ENCODE assay signal across 24 cellular contexts in genomic region chr11:15901790-15902189, GRCh38.
DNase-seq lines count a peak whose midpoint lies in the region; ATAC-seq and TF ChIP-seq lines count a peak whose summit lies in the region.
"Had no signal": no experiment of that assay in that cellular context is flagged by ENCODE, and none has a peak within 500 bp of the region (broad histone marks: within the 10 kb centered on the region; RNA-seq: fewer than 3 reads in every experiment).

No MANE protein-coding gene starts in this region.

- no peak overlapping the region for H2AFZ ChIP-seq in mammary epithelial cell (ENCODE audit: low read depth, low read length)
- H2AFZ ChIP-seq in OCI-LY7 (ENCODE audit: low read length) = no peak overlapping the region

- H3K9me2 ChIP-seq in OCI-LY7 (ENCODE audit: insufficient read depth, low read length) = no peaks in the 10 kb centered on the region

- H3K79me2 ChIP-seq in mammary epithelial cell (ENCODE audit: insufficient read depth, low read length) (no peaks in the 10 kb centered on the region), OCI-LY7 (ENCODE audit: insufficient read depth, low read depth, low read length) (no peaks in the 10 kb centered on the region)

- in situ Hi-C loops in mammary epithelial cell (cut with MboI; ENCODE audit: low sequenced_read_pairs in 2 of 2) = no loop called here

- H4K20me1 ChIP-seq in mammary epithelial cell (ENCODE audit: insufficient read depth, low read length) (no peaks in the 10 kb centered on the region), OCI-LY7 (ENCODE audit: insufficient read depth, low read length) (no peaks in the 10 kb centered on the region)

- no peak for TF ChIP-seq CTCF in MCF 10A (IDR thresholded peaks at IDR 0.05; ENCODE audit: unreplicated experiment)
- TF ChIP-seq CTCF in mammary epithelial cell (conservative IDR thresholded peaks at IDR 0.05 in 1 of 2, IDR thresholded peaks at IDR 0.05 in 1 of 2; ENCODE audit: extremely low read depth in 1 of 2, insufficient read depth in 1 of 2, low read depth in 1 of 2, low read length in 2 of 2) = no peak
- no peak for TF ChIP-seq CTCF in nephron progenitor cell (IDR thresholded peaks at IDR 0.05)
- no peak for TF ChIP-seq CTCF in OCI-LY7 (conservative IDR thresholded peaks at IDR 0.05; ENCODE audit: low read length)

- H3K4me1 ChIP-seq in mammary epithelial cell (ENCODE audit: insufficient read depth, low read length) (peaks cover 4% of the 10 kb centered on the region), OCI-LY7 (ENCODE audit: insufficient read depth, low read length, poor library complexity, severe bottlenecking) (no peaks in the 10 kb centered on the region)
- H3K4me1 ChIP-seq: breast epithelium, foreskin keratinocyte had no signal

- H3K27ac ChIP-seq in mammary epithelial cell (ENCODE audit: insufficient read depth, low read depth, low read length) = no peak overlapping the region
- H3K27ac ChIP-seq in OCI-LY7 (ENCODE audit: low read depth, low read length, poor library complexity, severe bottlenecking) = no peak overlapping the region
- H3K27ac ChIP-seq: A549, breast epithelium, foreskin keratinocyte, sigmoid colon had no signal

- no peaks in the 10 kb centered on the region for H3K27me3 ChIP-seq in mammary epithelial cell (ENCODE audit: insufficient read depth, low read length)
- H3K27me3 ChIP-seq: breast epithelium, foreskin keratinocyte had no signal

- H3K27ac Mint-ChIP-seq in MCF 10A (ENCODE audit: low read depth, unreplicated experiment) (peak overlapping the region; percentile 40), nephron progenitor cell (peak overlapping the region; percentile 68)
- H3K27ac Mint-ChIP-seq: activated CD4-positive, alpha-beta T cell treated with anti-CD3 and anti-CD28 coated beads, Interleukin-2, amount 10 ng/mL, durations not matched to agents 7 days and 5 days; type B pancreatic cell had no signal

- 97% methylated on average over 3 of the region's 3 CpGs for WGBS in mammary epithelial cell (ENCODE audit: low coverage, missing lambda C conversion rate)

- POLR2A ChIA-PET in MCF 10A (lab: Yijun Ruan, JAX) = no interaction called here
- POLR2A ChIA-PET in OCI-LY7 (lab: Charles Lee) = interaction anchor here (0.6 kb wide), 1 partner anchor 362 kb away, joined by 3 read pairs; no protein-coding TSS in a partner anchor

- peak; percentile 48 for ATAC-seq in esophagus mucosa
- ATAC-seq in GM21576 (IDR thresholded peaks at IDR 0.05; ENCODE audit: unreplicated experiment) = no peak
- ATAC-seq in GM18517 (IDR thresholded peaks at IDR 0.05; ENCODE audit: unreplicated experiment) = no peak
- ATAC-seq: foreskin keratinocyte, GM12878, HCT116 had no signal

- H3K4me3 ChIP-seq in mammary epithelial cell (replicated peaks in 1 of 3; ENCODE audit: insufficient read depth in 1 of 3, low read depth in 2 of 3, low read length in 3 of 3) = no peak overlapping the region
- no peak overlapping the region for H3K4me3 ChIP-seq in OCI-LY7 (ENCODE audit: low read depth, low read length, poor library complexity, severe bottlenecking)
- H3K4me3 ChIP-seq: A549, breast epithelium, GM12878, sigmoid colon had no signal

- H3K9me3 ChIP-seq in mammary epithelial cell (replicated peaks; ENCODE audit: insufficient read depth, low read length) (no peaks in the 10 kb centered on the region), OCI-LY7 (ENCODE audit: low read length) (no peaks in the 10 kb centered on the region)
- H3K9me3 ChIP-seq: A549, breast epithelium, sigmoid colon had no signal

- dilution Hi-C loops in mammary epithelial cell (cut with HindIII; ENCODE audit: low sequenced_read_pairs) = no loop called here

- H3K9ac ChIP-seq in mammary epithelial cell (ENCODE audit: insufficient read depth, low read length) = no peak overlapping the region

- H3K9me3 Mint-ChIP-seq in MCF 10A (ENCODE audit: unreplicated experiment) = no peaks in the 10 kb centered on the region
- H3K9me3 Mint-ChIP-seq in nephron progenitor cell = no peaks in the 10 kb centered on the region
- H3K9me3 Mint-ChIP-seq: activated CD4-positive, alpha-beta T cell treated with anti-CD3 and anti-CD28 coated beads, Interleukin-2, amount 10 ng/mL, durations not matched to agents 7 days and 5 days had no signal

- H3K36me3 Mint-ChIP-seq in MCF 10A (ENCODE audit: insufficient read depth, unreplicated experiment) = no peaks in the 10 kb centered on the region
- no peaks in the 10 kb centered on the region for H3K36me3 Mint-ChIP-seq in nephron progenitor cell (ENCODE audit: low read depth)
- H3K36me3 Mint-ChIP-seq: type B pancreatic cell had no signal

- H3K4me3 Mint-ChIP-seq in MCF 10A (ENCODE audit: unreplicated experiment) (no peak overlapping the region), nephron progenitor cell (no peak overlapping the region)
- H3K4me3 Mint-ChIP-seq: activated CD4-positive, alpha-beta T cell treated with anti-CD3 and anti-CD28 coated beads, Interleukin-2, amount 10 ng/mL, durations not matched to agents 7 days and 5 days; type B pancreatic cell had no signal

- CTCF ChIA-PET in MCF 10A (lab: Yijun Ruan, JAX) (no interaction called here), mammary epithelial cell (lab: Charles Lee; ENCODE audit: low non-redundant PET) (no interaction called here), OCI-LY7 (lab: Charles Lee; ENCODE audit: unreplicated experiment) (no interaction called here)

- no peak overlapping the region for H3K4me2 ChIP-seq in mammary epithelial cell (ENCODE audit: insufficient read depth, low read depth, low read length)
- no peak overlapping the region for H3K4me2 ChIP-seq in OCI-LY7 (ENCODE audit: low read length)
- H3K4me2 ChIP-seq: A549 had no signal

- DNase-seq in MCF 10A (ENCODE audit: unreplicated experiment) = no peak
- DNase-seq in mammary epithelial cell = no peak
- DNase-seq in nephron progenitor cell = no peak
- no peak for DNase-seq in glomerular visceral epithelial cell (ENCODE audit: extremely low spot score)
- DNase-seq in OCI-LY7 (ENCODE audit: low spot score) = no peak
- DNase-seq: activated CD4-positive, alpha-beta T cell treated with anti-CD3 and anti-CD28 coated beads, Interleukin-2, amount 10 ng/mL, durations not matched to agents 7 days and 5 days; activated CD8-positive, alpha-beta memory T cell treated with anti-CD3 and anti-CD28 coated beads, Interleukin-2, amount 50 U/mL, for 4 hours; activated gamma-delta T cell; dermis blood vessel endothelial cell; foreskin keratinocyte; GF-D8; KBM-7; NCI-H187 treated with DMSO at 0.1 percent for 48 hours; occipital lobe; sigmoid colon; stimulated activated naive CD4-positive, alpha-beta T cell had no signal

- intact Hi-C loops in MCF 10A (cut with micrococcal nuclease) (no loop called here), mammary epithelial cell (cut with micrococcal nuclease) (no loop called here), OCI-LY7 (cut with micrococcal nuclease; ENCODE audit: unreplicated experiment) (no loop called here)

- H3K27me3 Mint-ChIP-seq in MCF 10A (ENCODE audit: insufficient read depth, unreplicated experiment) (no peaks in the 10 kb centered on the region), nephron progenitor cell (ENCODE audit: low read depth, poor library complexity) (peaks cover 13% of the 10 kb centered on the region)
- H3K27me3 Mint-ChIP-seq: activated CD4-positive, alpha-beta T cell treated with anti-CD3 and anti-CD28 coated beads, Interleukin-2, amount 10 ng/mL, durations not matched to agents 7 days and 5 days had no signal

- H3K4me1 Mint-ChIP-seq in MCF 10A (ENCODE audit: insufficient read depth, unreplicated experiment) (peaks cover 17% of the 10 kb centered on the region), nephron progenitor cell (peaks cover 54% of the 10 kb centered on the region)
- H3K4me1 Mint-ChIP-seq: activated CD4-positive, alpha-beta T cell treated with anti-CD3 and anti-CD28 coated beads, Interleukin-2, amount 10 ng/mL, durations not matched to agents 7 days and 5 days had no signal

- no peaks in the 10 kb centered on the region for H3K36me3 ChIP-seq in mammary epithelial cell (ENCODE audit: insufficient read depth, low read length)
- no peaks in the 10 kb centered on the region for H3K36me3 ChIP-seq in OCI-LY7 (ENCODE audit: insufficient read depth, low read length)
- H3K36me3 ChIP-seq: breast epithelium, sigmoid colon had no signal

- BruUV-seq in MCF 10A (replicated peaks; lab: Mats Ljungman, UMichigan) = no TSS peak
- no TSS peak for BruUV-seq in mammary epithelial cell (replicated peaks; lab: Mats Ljungman, UMichigan)
- BruUV-seq in OCI-LY7 (replicated peaks; lab: Mats Ljungman, UMichigan) = no TSS peak
